8 cellular contexts compared by ENCODE assay signal in genomic region chr14:69101331-69101826, GRCh38. TPM values are rescaled to one million over a fixed set of nuclear protein-coding genes. Genes with fewer than 3 reads are reported as not detected.
A peak's percentile ranks its signal among the peaks of the same experiment; 100 is the strongest.
DNase-seq lines count a peak whose midpoint lies in the region; ATAC-seq and TF ChIP-seq lines count a peak whose summit lies in the region.

No MANE protein-coding gene starts in this region.

- DNase-seq in AG04450 (ENCODE audit: low read depth, low spot score): peak; percentile 55
- peak; percentile 75 for DNase-seq in H4 (ENCODE audit: low spot score)
- DNase-seq in SK-N-SH: peak; percentile 20
- DNase-seq in neural crest cell (ENCODE audit: low read depth, low spot score): no peak
- DNase-seq in cerebellar nuclear complex (lab: John Stamatoyannopoulos, UW): no peak
- no peak for DNase-seq in D341Med (ENCODE audit: low spot score)

- H3K36me3 ChIP-seq in SK-N-SH (replicated peaks in 1 of 2; ENCODE audit: control insufficient read depth in 1 of 2, insufficient read depth in 2 of 2, low read length in 1 of 2): peaks cover 19% of the 10 kb centered on the region in 2 experiments

- CTCF ChIA-PET in AG04450 (lab: Charles Lee): interaction anchor here (0.6 to 3.8 kb wide), 19 partner anchors 11 to 238 kb away, joined by 3 to 34 read pairs (median 3); no protein-coding TSS in a partner anchor
- CTCF ChIA-PET in SK-N-SH (lab: Yijun Ruan, JAX): interaction anchor here (0.7 to 3.7 kb wide), 7 partner anchors 11 to 242 kb away, joined by 3 to 28 read pairs (median 4); no protein-coding TSS in a partner anchor

- H3K4me1 ChIP-seq in SK-N-SH (ENCODE audit: control insufficient read depth in 1 of 2, insufficient read depth in 2 of 2, low read depth in 1 of 2, low read length in 1 of 2): peaks cover 0 to 4% of the 10 kb centered on the region in 2 experiments; a peak in 2 of 4 replicates

- 45% methylated on average over 4 of the region's 4 CpGs for WGBS in SK-N-SH (ENCODE audit: low lambda C conversion rate)

- no peak overlapping the region; the same call in 1 of the 2 replicates for H3K9ac ChIP-seq in SK-N-SH

- H3K79me2 ChIP-seq in SK-N-SH (ENCODE audit: insufficient read depth): peaks cover 16% of the 10 kb centered on the region; the same call in 1 of the 2 replicates

- no peaks in the 10 kb centered on the region for H4K20me1 ChIP-seq in SK-N-SH (ENCODE audit: insufficient read depth)

- H2AFZ ChIP-seq in SK-N-SH (ENCODE audit: low read depth): no peak overlapping the region

- H3K9me3 ChIP-seq in AG04450 (ENCODE audit: control insufficient read depth, insufficient read depth, low read length): no peaks in the 10 kb centered on the region
- H3K9me3 ChIP-seq in SK-N-SH: no peaks in the 10 kb centered on the region

- H3K4me2 ChIP-seq in SK-N-SH: no peak overlapping the region

- peaks cover 16% of the 10 kb centered on the region for H3F3A ChIP-seq in SK-N-SH (replicated peaks; ENCODE audit: insufficient read depth)

- H3K4me1 Mint-ChIP-seq in neural crest cell: peaks cover 19% of the 10 kb centered on the region

- H3K4me3 Mint-ChIP-seq in neural crest cell: no peak overlapping the region

- TF ChIP-seq CTCF in AG04450 (IDR thresholded peaks at IDR 0.05; ENCODE audit: low read depth, low read length) (peak; percentile 82), SK-N-SH (IDR thresholded peaks at IDR 0.05) (peak; percentile 75), neural crest cell (conservative IDR thresholded peaks at IDR 0.05) (peak; percentile 61)

- no peak overlapping the region for H3K4me3 ChIP-seq in AG04450 (ENCODE audit: low read depth, low read length)
- H3K4me3 ChIP-seq in SK-N-SH (ENCODE audit: low read depth in 2 of 2, low read length in 1 of 2): no peak overlapping the region; a peak in 1 of 4 replicates

- ATAC-seq in esophagus mucosa (peak; percentile 95), HG03280 (IDR thresholded peaks at IDR 0.05; ENCODE audit: unreplicated experiment) (no peak)

- TF ChIP-seq EP300 in SK-N-SH (IDR thresholded peaks at IDR 0.05; ENCODE audit: borderline replicate concordance in 1 of 2, low read depth in 1 of 2, low read length in 1 of 2): no peak

- H3K9me3 Mint-ChIP-seq in neural crest cell: no peaks in the 10 kb centered on the region

- no peak overlapping the region for H3K27ac Mint-ChIP-seq in neural crest cell (ENCODE audit: unreplicated experiment)

- H3K9me2 ChIP-seq in SK-N-SH: no peaks in the 10 kb centered on the region

- peak; percentile 53 for TF ChIP-seq RAD21 in SK-N-SH (IDR thresholded peaks at IDR 0.05; ENCODE audit: low read length)

- POLR2A ChIA-PET in AG04450 (lab: Yijun Ruan, JAX) (interaction anchor here (0.5 to 1.0 kb wide), 2 partner anchors 112 to 124 kb away, joined by 3 to 4 read pairs; no protein-coding TSS in a partner anchor), SK-N-SH (lab: Yijun Ruan, JAX) (no interaction called here)

- peaks cover 3% of the 10 kb centered on the region for H3K36me3 Mint-ChIP-seq in neural crest cell (ENCODE audit: low read depth)

- no peaks in the 10 kb centered on the region for H3K27me3 ChIP-seq in AG04450 (ENCODE audit: control insufficient read depth, insufficient read depth, low read length)
- no peaks in the 10 kb centered on the region for H3K27me3 ChIP-seq in SK-N-SH (ENCODE audit: insufficient read depth)

- H3K27ac ChIP-seq in AG04450 (ENCODE audit: low read depth, low read length) (no peak overlapping the region), SK-N-SH (ENCODE audit: low read depth in 2 of 2, low read length in 1 of 2) (peak overlapping the region in 1 of 2 experiments; percentile 57; a peak in 2 of 4 replicates)

- no peaks in the 10 kb centered on the region for H3K27me3 Mint-ChIP-seq in neural crest cell (ENCODE audit: low read depth)

TF ChIP-seq in SK-N-SH, 30 proteins besides CTCF, POLR2A, EP300 and RAD21:
- TF ChIP-seq USF1 (IDR thresholded peaks at IDR 0.05; ENCODE audit: borderline replicate concordance, low read depth) (no peak), ELF1 (IDR thresholded peaks at IDR 0.05) (peak; percentile 21; the same call in 1 of the 2 replicates), SMC3 (IDR thresholded peaks at IDR 0.05; ENCODE audit: low read depth, low read length) (peak; percentile 53), NFIC (IDR thresholded peaks at IDR 0.05; ENCODE audit: borderline replicate concordance) (no peak), TAF1 (IDR thresholded peaks at IDR 0.05; ENCODE audit: borderline replicate concordance, low read depth, low read length) (no peak)

RNA-seq across cellular contexts. Expression of gene DCAF5, which starts 51.5 kb away (rescaled TPM):
- 32.4 and 34.1 TPM in 2 replicates for polyA plus RNA-seq in AG04450 (2011; rRNA removed)
- polyA minus RNA-seq in AG04450 (2011; rRNA and poly(A)+ RNA removed): 36.6 and 41.9 TPM in 2 replicates
- 9.3 and 16.9 TPM in 2 replicates for total RNA-seq in H4 (2014; rRNA removed; shearing (Covaris generic))
- 26.7 and 29.2 TPM in 2 replicates for polyA plus RNA-seq in SK-N-SH (2012; rRNA removed)
- 12.2 and 17.4 TPM in 2 replicates for polyA plus RNA-seq in SK-N-SH (2012; cell fraction: cytosol; rRNA removed)
- 92.7 and 97.2 TPM in 2 replicates for polyA plus RNA-seq in SK-N-SH (2012; cell fraction: nucleus; rRNA removed)
- 28.1 TPM for total RNA-seq in esophagus mucosa
- total RNA-seq in neural crest cell: 43.3 and 46.7 TPM in 2 replicates

Comparison
In these comparisons a context has a peak if more than half of its experiments do, and no peak if none do; other contexts are left out.
1. DNase-seq: peak in AG04450 (single experiment), H4 (single experiment) and SK-N-SH (single experiment); none in neural crest cell (single experiment), cerebellar nuclear complex (0 of 2) and D341Med (single experiment).
2. Peak in every context shown above with its lines, with median percentiles within 50 percentile points of each other: CTCF ChIP-seq.